24 cellular contexts compared by ENCODE assay signal in the genomic region with DNA sequence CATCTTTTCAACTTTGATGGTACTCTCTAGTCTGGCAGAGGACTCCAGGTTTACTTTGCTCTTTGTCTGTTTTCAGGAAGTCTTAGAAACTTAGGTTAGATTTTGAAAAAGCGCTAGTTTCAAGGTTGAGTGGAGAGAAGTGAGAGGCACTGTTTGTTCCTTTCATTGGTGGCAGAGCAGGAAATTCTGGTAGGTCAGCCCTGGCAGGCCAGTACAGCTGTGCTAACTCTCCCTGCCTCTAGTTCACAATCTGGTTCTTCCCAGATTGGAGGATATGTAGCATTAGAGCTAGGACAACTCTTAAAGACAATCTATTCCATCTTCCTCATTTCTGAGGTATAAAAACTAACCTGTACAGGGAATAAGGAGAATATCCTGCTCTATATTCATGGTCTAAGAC.
"Had no signal": no experiment of that assay in that cellular context is flagged by ENCODE, and none has a peak within 500 bp of the region (broad histone marks: within the 10 kb centered on the region; RNA-seq: fewer than 3 reads in every experiment).

No MANE protein-coding gene starts in this region.

- H3K4me3 ChIP-seq: body of pancreas, lung, neural progenitor cell, right atrium auricular region, spleen had no signal

- H3K4me2 ChIP-seq: neural progenitor cell had no signal

- H3K27me3 Mint-ChIP-seq: activated B cell treated with CpG ODN at 0.5 μM for 24 hours; activated CD4-positive, alpha-beta T cell treated with anti-CD3 and anti-CD28 coated beads for 36 hours; activated naive CD4-positive, alpha-beta T cell treated with anti-CD3 and anti-CD28 coated beads, Interleukin-2, amount 10 ng/mL, durations not matched to agents 7 days and 5 days; dendritic cell treated with granulocyte-macrophage colony-stimulating factor and Interleukin-4, amounts not matched to agents 40 ng/mL and 50 ng/mL, for 4 days had no signal

- H3K27ac Mint-ChIP-seq: activated B cell treated with CpG ODN at 0.5 μM for 24 hours; activated CD4-positive, alpha-beta T cell treated with anti-CD3 and anti-CD28 coated beads for 36 hours; activated naive CD4-positive, alpha-beta T cell treated with anti-CD3 and anti-CD28 coated beads, Interleukin-2, amount 10 ng/mL, durations not matched to agents 7 days and 5 days; dendritic cell treated with granulocyte-macrophage colony-stimulating factor and Interleukin-4, amounts not matched to agents 40 ng/mL and 50 ng/mL, for 4 days; naive thymus-derived CD4-positive, alpha-beta T cell; neural progenitor cell; T-helper 1 cell treated with Interleukin-12 subunit alpha and Interleukin-12 subunit beta and Interleukin-4 antibody, amounts not matched to agents 30 μg/mL and 1 μg/mL, for 36 hours had no signal

- H3K36me3 ChIP-seq: neural progenitor cell, right atrium auricular region, spleen had no signal

- ATAC-seq: activated CD4-positive, alpha-beta T cell treated with anti-CD3 and anti-CD28 coated beads for 36 hours; body of pancreas; left lobe of liver; naive thymus-derived CD4-positive, alpha-beta T cell had no signal

- H3K9me3 ChIP-seq: body of pancreas, right atrium auricular region, spleen had no signal

- DNase-seq: activated B cell treated with CpG ODN at 0.5 μM for 24 hours; activated CD4-positive, alpha-beta T cell treated with anti-CD3 and anti-CD28 coated beads for 36 hours; activated CD4-positive, alpha-beta T cell treated with anti-CD3 and anti-CD28 coated beads, Interleukin-2, amount 50 U/mL, for 4 hours; activated CD8-positive, alpha-beta memory T cell treated with anti-CD3 and anti-CD28 coated beads for 24 hours; activated CD8-positive, alpha-beta memory T cell treated with anti-CD3 and anti-CD28 coated beads, Interleukin-2, amount 50 U/mL, for 48 hours; activated effector memory CD4-positive, alpha-beta T cell treated with Interleukin-2 at 50 U/mL for 16 hours; activated naive CD4-positive, alpha-beta T cell treated with anti-CD3 and anti-CD28 coated beads, Interleukin-2, amount 10 ng/mL, durations not matched to agents 7 days and 5 days; activated T-cell treated with anti-CD3 and anti-CD28 coated beads, Interleukin-2, amount 50 U/mL, for 48 hours; amygdala; body of pancreas; effector CD4-positive, alpha-beta T cell; foreskin melanocyte; kidney; naive thymus-derived CD4-positive, alpha-beta T cell; spleen; stimulated activated CD4-positive, alpha-beta T cell treated with anti-CD3 and anti-CD28 coated beads, Interleukin-4, amount 100 ng/mL, for 1 hour; stimulated activated naive CD4-positive, alpha-beta T cell treated with Interleukin-2 at 50 U/mL for 16 hours; T1000 had no signal

- H3K27me3 ChIP-seq: body of pancreas, neural progenitor cell, right atrium auricular region, spleen had no signal

- H3K27ac ChIP-seq: body of pancreas, neural progenitor cell, right atrium auricular region, spleen had no signal

- H3K9me3 Mint-ChIP-seq: activated B cell treated with CpG ODN at 0.5 μM for 24 hours; activated naive CD4-positive, alpha-beta T cell treated with anti-CD3 and anti-CD28 coated beads, Interleukin-2, amount 10 ng/mL, durations not matched to agents 7 days and 5 days; dendritic cell treated with granulocyte-macrophage colony-stimulating factor and Interleukin-4, amounts not matched to agents 40 ng/mL and 50 ng/mL, for 4 days; naive thymus-derived CD4-positive, alpha-beta T cell; T-helper 1 cell treated with Interleukin-12 subunit alpha and Interleukin-12 subunit beta and Interleukin-4 antibody, amounts not matched to agents 30 μg/mL and 1 μg/mL, for 36 hours had no signal

- H3K4me3 Mint-ChIP-seq: activated B cell treated with CpG ODN at 0.5 μM for 24 hours; activated CD4-positive, alpha-beta T cell treated with anti-CD3 and anti-CD28 coated beads for 36 hours; activated naive CD4-positive, alpha-beta T cell treated with anti-CD3 and anti-CD28 coated beads, Interleukin-2, amount 10 ng/mL, durations not matched to agents 7 days and 5 days; dendritic cell treated with granulocyte-macrophage colony-stimulating factor and Interleukin-4, amounts not matched to agents 40 ng/mL and 50 ng/mL, for 4 days; naive thymus-derived CD4-positive, alpha-beta T cell; neural progenitor cell; T-helper 1 cell treated with Interleukin-12 subunit alpha and Interleukin-12 subunit beta and Interleukin-4 antibody, amounts not matched to agents 30 μg/mL and 1 μg/mL, for 36 hours had no signal

- H3K4me1 ChIP-seq: body of pancreas, neural progenitor cell, right atrium auricular region, spleen had no signal

- H3K4me1 Mint-ChIP-seq: activated CD4-positive, alpha-beta T cell treated with anti-CD3 and anti-CD28 coated beads for 36 hours; activated naive CD4-positive, alpha-beta T cell treated with anti-CD3 and anti-CD28 coated beads, Interleukin-2, amount 10 ng/mL, durations not matched to agents 7 days and 5 days had no signal

- H2AFZ ChIP-seq: neural progenitor cell had no signal

- H3K36me3 Mint-ChIP-seq: activated naive CD4-positive, alpha-beta T cell treated with anti-CD3 and anti-CD28 coated beads, Interleukin-2, amount 10 ng/mL, durations not matched to agents 7 days and 5 days; naive thymus-derived CD4-positive, alpha-beta T cell had no signal

- H3K9ac ChIP-seq: neural progenitor cell had no signal
